1 cellular context compared by ENCODE assay signal in genomic region chr2:216498418-216499413, GRCh38.
TF ChIP-seq lines count a peak whose summit lies in the region.

Gene RPL37A (plus strand): TSS chr2:216498844. CDS start chr2:216498875, 31 bp downstream.

TF ChIP-seq in HepG2, 621 proteins besides CTCF, POLR2A, EP300 and RAD21 (continued from another document):
- peak; percentile 79 for TF ChIP-seq CREM (IDR thresholded peaks at IDR 0.05)
- TF ChIP-seq CREM (CRISPR knock-in tag; IDR thresholded peaks at IDR 0.05): no peak
- TF ChIP-seq KLF12 (CRISPR knock-in tag; IDR thresholded peaks at IDR 0.05; ENCODE audit: borderline replicate concordance): 0 out of 2 replicates have a peak, but pooled peaks have one; percentile 72
- TF ChIP-seq JARID2 (CRISPR knock-in tag; IDR thresholded peaks at IDR 0.05; ENCODE audit: insufficient replicate concordance): no peak
- peak; percentile 92 for TF ChIP-seq MTA1 (CRISPR knock-in tag; IDR thresholded peaks at IDR 0.05; ENCODE audit: borderline replicate concordance)
- 0 out of 2 replicates have a peak, but pooled peaks have one; percentile 22 for TF ChIP-seq MTA3 (CRISPR knock-in tag; IDR thresholded peaks at IDR 0.05)
- peak; percentile 96 for TF ChIP-seq PHF20 (CRISPR knock-in tag; IDR thresholded peaks at IDR 0.05)
- TF ChIP-seq PRMT3 (CRISPR knock-in tag; IDR thresholded peaks at IDR 0.05; ENCODE audit: borderline replicate concordance, low read depth): no peak
- peak; percentile 96 for TF ChIP-seq ZNF451 (CRISPR knock-in tag; IDR thresholded peaks at IDR 0.05)
- no peak for TF ChIP-seq GPBP1L1 (CRISPR knock-in tag; IDR thresholded peaks at IDR 0.05)
- TF ChIP-seq ZKSCAN5 (CRISPR knock-in tag; IDR thresholded peaks at IDR 0.05): peak; percentile 66; the same call in 1 of the 2 replicates
- TF ChIP-seq KDM5A (IDR thresholded peaks at IDR 0.05; ENCODE audit: borderline replicate concordance, low read length): peak; percentile 85; the same call in 1 of the 2 replicates
- peak; percentile 99 for TF ChIP-seq EEA1 (CRISPR knock-in tag; IDR thresholded peaks at IDR 0.05; ENCODE audit: borderline replicate concordance)
- no peak for TF ChIP-seq TCF12 (IDR thresholded peaks at IDR 0.05)
- TF ChIP-seq TCF12 (CRISPR knock-in tag; IDR thresholded peaks at IDR 0.05): peak; percentile 0; the same call in 1 of the 2 replicates
- TF ChIP-seq HHEX (CRISPR knock-in tag; IDR thresholded peaks at IDR 0.05): peak; percentile 59
- TF ChIP-seq ATRX (CRISPR knock-in tag; IDR thresholded peaks at IDR 0.05; ENCODE audit: borderline replicate concordance): no peak
- peak; percentile 96 for TF ChIP-seq NFKBIZ (CRISPR knock-in tag; IDR thresholded peaks at IDR 0.05)
- peak; percentile 89 for TF ChIP-seq KMT2B (CRISPR knock-in tag; IDR thresholded peaks at IDR 0.05)
- TF ChIP-seq SMAD3 (CRISPR knock-in tag; IDR thresholded peaks at IDR 0.05): peak; percentile 98
- TF ChIP-seq ZNF20 (CRISPR knock-in tag; IDR thresholded peaks at IDR 0.05): peak; percentile 85; the same call in 1 of the 2 replicates
- peak; percentile 94 for TF ChIP-seq ARNT2 (CRISPR knock-in tag; IDR thresholded peaks at IDR 0.05; ENCODE audit: low read depth)
- peak; percentile 91 for TF ChIP-seq IRF1 (CRISPR knock-in tag; IDR thresholded peaks at IDR 0.05; ENCODE audit: low read depth)
- TF ChIP-seq NFE2L2 (IDR thresholded peaks at IDR 0.05; ENCODE audit: low read length): no peak
- peak; percentile 6; the same call in 1 of the 2 replicates for TF ChIP-seq SMAD9 (CRISPR knock-in tag; IDR thresholded peaks at IDR 0.05)
- TF ChIP-seq JDP2 (CRISPR knock-in tag; IDR thresholded peaks at IDR 0.05; ENCODE audit: borderline replicate concordance): no peak
- TF ChIP-seq ZNF512 (CRISPR knock-in tag; IDR thresholded peaks at IDR 0.05): 0 out of 2 replicates have a peak, but pooled peaks have one; percentile 73
- TF ChIP-seq ZNF580 (CRISPR knock-in tag; IDR thresholded peaks at IDR 0.05; ENCODE audit: borderline replicate concordance, low read depth): peak; percentile 85
- TF ChIP-seq ATF1 (CRISPR knock-in tag; IDR thresholded peaks at IDR 0.05): peak; percentile 70; the same call in 1 of the 2 replicates
- peak; percentile 94 for TF ChIP-seq ZNF614 (CRISPR knock-in tag; IDR thresholded peaks at IDR 0.05; ENCODE audit: borderline replicate concordance)
- no peak for TF ChIP-seq THYN1 (CRISPR knock-in tag; IDR thresholded peaks at IDR 0.05; ENCODE audit: borderline replicate concordance, low read depth)
- TF ChIP-seq ARNT (IDR thresholded peaks at IDR 0.05): no peak
- peak; percentile 73 for TF ChIP-seq RFXANK (CRISPR knock-in tag; IDR thresholded peaks at IDR 0.05)
- TF ChIP-seq SRSF1 (optimal IDR thresholded peaks at IDR 0.05; ENCODE audit: low read depth, low read length): peak; percentile 97
- peak; percentile 76 for TF ChIP-seq ZIK1 (CRISPR knock-in tag; IDR thresholded peaks at IDR 0.05; ENCODE audit: borderline replicate concordance, low read depth)
- TF ChIP-seq ZFP62 (CRISPR knock-in tag; IDR thresholded peaks at IDR 0.05): no peak
- TF ChIP-seq ZNF850 (CRISPR knock-in tag; conservative IDR thresholded peaks at IDR 0.05): peak; percentile 96; the same call in 1 of the 2 replicates
- no peak for TF ChIP-seq SNRNP70 (IDR thresholded peaks at IDR 0.05; ENCODE audit: low read depth, low read length)
- TF ChIP-seq SMYD3 (CRISPR knock-in tag; IDR thresholded peaks at IDR 0.05): no peak; the same call in 1 of the 2 replicates
- TF ChIP-seq MAF1 (CRISPR knock-in tag; IDR thresholded peaks at IDR 0.05; ENCODE audit: borderline replicate concordance): no peak
- peak; percentile 12; the same call in 1 of the 2 replicates for TF ChIP-seq ZNF644 (CRISPR knock-in tag; IDR thresholded peaks at IDR 0.05; ENCODE audit: low read depth)
- TF ChIP-seq DNMT1 (CRISPR knock-in tag; IDR thresholded peaks at IDR 0.05): peak; percentile 89
- TF ChIP-seq HNRNPK (IDR thresholded peaks at IDR 0.05; ENCODE audit: low read depth, low read length, poor library complexity, severe bottlenecking): no peak
- no peak for TF ChIP-seq ZNF549 (CRISPR knock-in tag; IDR thresholded peaks at IDR 0.05)
- TF ChIP-seq HINFP (CRISPR knock-in tag; IDR thresholded peaks at IDR 0.05; ENCODE audit: low read depth): peak; percentile 85
- TF ChIP-seq GTF2F1 (IDR thresholded peaks at IDR 0.05; ENCODE audit: low read length): peak; percentile 72; the same call in 1 of the 2 replicates
- TF ChIP-seq CEBPB (IDR thresholded peaks at IDR 0.05; ENCODE audit: borderline replicate concordance, low read depth, low read length): no peak; the same call in 1 of the 2 replicates
- peak; percentile 91 for TF ChIP-seq ZNF280B (CRISPR knock-in tag; IDR thresholded peaks at IDR 0.05; ENCODE audit: borderline replicate concordance)
- no peak for TF ChIP-seq ZNF205 (CRISPR knock-in tag; IDR thresholded peaks at IDR 0.05)
- TF ChIP-seq DR1 (CRISPR knock-in tag; IDR thresholded peaks at IDR 0.05): peak; percentile 100
- peak; percentile 90 for TF ChIP-seq RBM39 (IDR thresholded peaks at IDR 0.05; ENCODE audit: low read depth, low read length, poor library complexity, severe bottlenecking)
- no peak for TF ChIP-seq SMARCE1 (IDR thresholded peaks at IDR 0.05; ENCODE audit: borderline replicate concordance)
- no peak for TF ChIP-seq MNT (IDR thresholded peaks at IDR 0.05)
- TF ChIP-seq MLLT10 (CRISPR knock-in tag; IDR thresholded peaks at IDR 0.05): no peak
- peak; percentile 97 for TF ChIP-seq KAT8 (CRISPR knock-in tag; IDR thresholded peaks at IDR 0.05)
- TF ChIP-seq GZF1 (CRISPR knock-in tag; IDR thresholded peaks at IDR 0.05): peak; percentile 94
- 0 out of 2 replicates have a peak, but pooled peaks have one; percentile 35 for TF ChIP-seq KDM4B (CRISPR knock-in tag; IDR thresholded peaks at IDR 0.05)
- TF ChIP-seq PCBP2 (optimal IDR thresholded peaks at IDR 0.05; ENCODE audit: low read depth, low read length, poor library complexity, severe bottlenecking): no peak
- peak; percentile 89; the same call in 1 of the 2 replicates for TF ChIP-seq ERF (CRISPR knock-in tag; IDR thresholded peaks at IDR 0.05)
- TF ChIP-seq MIXL1 (CRISPR knock-in tag; IDR thresholded peaks at IDR 0.05): peak; percentile 82; the same call in 1 of the 2 replicates
- TF ChIP-seq ZNF775 (CRISPR knock-in tag; IDR thresholded peaks at IDR 0.05; ENCODE audit: borderline replicate concordance): peak; percentile 92
- peak; percentile 52; the same call in 1 of the 2 replicates for TF ChIP-seq ZNF746 (CRISPR knock-in tag; IDR thresholded peaks at IDR 0.05)
- TF ChIP-seq ZNF547 (CRISPR knock-in tag; IDR thresholded peaks at IDR 0.05): peak; percentile 95
